In genomic region chr17:44503080-44503842, GRCh38 we compare ENCODE assay signal across 8 cellular contexts. TPM values are rescaled to one million over a fixed set of nuclear protein-coding genes. Genes with fewer than 3 reads are reported as not detected.
DNase-seq lines count a peak whose midpoint lies in the region; ATAC-seq and TF ChIP-seq lines count a peak whose summit lies in the region.

TSS of gene GPATCH8 (minus strand) at chr17:44503406. CDS start at chr17:44503370, 36 bp downstream.

- no peaks in the 10 kb centered on the region for H3K36me3 ChIP-seq in gastroesophageal sphincter

- peaks cover 10% of the 10 kb centered on the region for H3K36me3 Mint-ChIP-seq in HFFc6 (ENCODE audit: low read depth)
- H3K36me3 Mint-ChIP-seq in activated naive CD4-positive, alpha-beta T cell treated with anti-CD3 and anti-CD28 coated beads for 36 hours (ENCODE audit: low read depth) = peaks cover 13% of the 10 kb centered on the region

- H3K4me3 Mint-ChIP-seq in HFFc6 = peak within 1 kb of the TSS; percentile 97
- peak within 1 kb of the TSS; percentile 97 for H3K4me3 Mint-ChIP-seq in activated naive CD4-positive, alpha-beta T cell treated with anti-CD3 and anti-CD28 coated beads for 36 hours

- no peak for TF ChIP-seq CTCF in HFFc6 (IDR thresholded peaks at IDR 0.05)
- no peak for TF ChIP-seq CTCF in NB4 (IDR thresholded peaks at IDR 0.05; ENCODE audit: low read depth, low read length)
- peak in 1 of 4 experiments; percentile 6 for TF ChIP-seq CTCF in gastroesophageal sphincter (IDR thresholded peaks at IDR 0.05)

- DNase-seq in GM04503 (ENCODE audit: low read depth) = peak; percentile 77
- peak; percentile 91 for DNase-seq in HFFc6
- peak; percentile 96 for DNase-seq in NB4 (ENCODE audit: low read depth)
- DNase-seq in SK-N-DZ (ENCODE audit: low spot score) = peak; percentile 97
- DNase-seq in activated naive CD4-positive, alpha-beta T cell treated with anti-CD3 and anti-CD28 coated beads for 36 hours = peak; percentile 95
- peak; percentile 54 for DNase-seq in non-pigmented ciliary epithelial cell (ENCODE audit: low read depth)
- DNase-seq in substantia nigra (lab: John Stamatoyannopoulos, UW) = peak; percentile 55 to 96 (median 89)

- TF ChIP-seq POLR2A in NB4 (IDR thresholded peaks at IDR 0.05; ENCODE audit: extremely low read depth, insufficient read length) (peak; percentile 53), gastroesophageal sphincter (IDR thresholded peaks at IDR 0.05) (peak; percentile 62 to 77)

- H3K27ac ChIP-seq in gastroesophageal sphincter (peak within 1 kb of the TSS; percentile 64 to 93 (median 86)), substantia nigra (ENCODE audit: low read depth, low read length, poor library complexity, severe bottlenecking) (peak within 1 kb of the TSS; percentile 72)

- intact Hi-C loops in activated naive CD4-positive, alpha-beta T cell treated with anti-CD3 and anti-CD28 coated beads for 36 hours (cut with micrococcal nuclease) = loop anchor here (2.0 to 5.0 kb wide), 4 partner anchors 66 to 396 kb away; partner anchors contain the start of genes EFTUD2 and UBTF

- peaks cover 29% of the 10 kb centered on the region for H3K4me1 Mint-ChIP-seq in HFFc6 (ENCODE audit: low read depth)
- peaks cover 33% of the 10 kb centered on the region for H3K4me1 Mint-ChIP-seq in activated naive CD4-positive, alpha-beta T cell treated with anti-CD3 and anti-CD28 coated beads for 36 hours (ENCODE audit: low read depth)

- H3K4me3 ChIP-seq in NB4 (ENCODE audit: low read depth, low read length) = peak within 1 kb of the TSS; percentile 84
- peak within 1 kb of the TSS; percentile 60 to 65 for H3K4me3 ChIP-seq in gastroesophageal sphincter

- peaks cover 3% of the 10 kb centered on the region for H3K27me3 Mint-ChIP-seq in HFFc6 (ENCODE audit: insufficient read depth)
- no peaks in the 10 kb centered on the region for H3K27me3 Mint-ChIP-seq in activated naive CD4-positive, alpha-beta T cell treated with anti-CD3 and anti-CD28 coated beads for 36 hours (ENCODE audit: low read depth)

- WGBS in gastroesophageal sphincter (ENCODE audit: low coverage in 1 of 2), 2 donors = 0 to 5% methylated on average over 11 to 26 of the region's 73 CpGs

- no peaks in the 10 kb centered on the region for H3K9me3 ChIP-seq in gastroesophageal sphincter

- H3K27me3 ChIP-seq in gastroesophageal sphincter = no peaks in the 10 kb centered on the region

- peak within 1 kb of the TSS; percentile 99 for H3K27ac Mint-ChIP-seq in HFFc6
- peak within 1 kb of the TSS; percentile 93 for H3K27ac Mint-ChIP-seq in activated naive CD4-positive, alpha-beta T cell treated with anti-CD3 and anti-CD28 coated beads for 36 hours

- peak; percentile 99 for ATAC-seq in gastroesophageal sphincter

- no peak for TF ChIP-seq EP300 in gastroesophageal sphincter (IDR thresholded peaks at IDR 0.05)

- peaks cover 8 to 49% (median 24%) of the 10 kb centered on the region in 3 donors for H3K4me1 ChIP-seq in gastroesophageal sphincter

- no peaks in the 10 kb centered on the region for H3K9me3 Mint-ChIP-seq in HFFc6
- H3K9me3 Mint-ChIP-seq in activated naive CD4-positive, alpha-beta T cell treated with anti-CD3 and anti-CD28 coated beads for 36 hours = no peaks in the 10 kb centered on the region

- CTCF ChIA-PET in activated naive CD4-positive, alpha-beta T cell treated with anti-CD3 and anti-CD28 coated beads for 36 hours (lab: Charles Lee) = interaction anchor here (1.1 kb wide), 1 partner anchor 30 kb away, joined by 3 read pairs; no protein-coding TSS in a partner anchor

RNA-seq across cellular contexts. Expression of gene GPATCH8, which starts in this region (rescaled TPM):
- 10 to 100 TPM; 23.4 to 30.0 (median 27.1) TPM for total RNA-seq in HFFc6 (2021; fragmentation: NEBNext Ultra II Directional; extraction: Animal tissue kit (Norgen Biotek cat#: 25700))
- polyA plus RNA-seq in SK-N-DZ (2014; cell fraction: cytosol; rRNA removed) = 16.3 and 23.3 TPM in 2 replicates
- 13.2 and 32.5 TPM in 2 replicates for polyA plus RNA-seq in SK-N-DZ (2014; cell fraction: nucleus; rRNA removed)
- total RNA-seq in activated naive CD4-positive, alpha-beta T cell treated with anti-CD3 and anti-CD28 coated beads for 36 hours = 10 to 100 TPM; 31.5 to 31.7 TPM
- total RNA-seq in gastroesophageal sphincter = 10 to 100 TPM; 21.8 to 54.6 (median 33.9) TPM

Comparison
In these comparisons a context has a peak if more than half of its experiments do, and no peak if none do; other contexts are left out.
1. Peak in every context shown above with its lines: DNase-seq, ATAC-seq, H3K4me3 ChIP-seq and H3K27ac ChIP-seq.